Comparison of ENCODE assay signal across 1 cellular context in genomic region chr4:98260579-98261290, GRCh38.
A peak's percentile ranks its signal among the peaks of the same experiment; 100 is the strongest.
TF ChIP-seq lines count a peak whose summit lies in the region.

No MANE protein-coding gene starts in this region.

TF ChIP-seq in HepG2, 621 proteins besides CTCF, POLR2A, EP300 and RAD21 (continued from another document and continues in another):
- TF ChIP-seq PCBP1 (IDR thresholded peaks at IDR 0.05; ENCODE audit: borderline replicate concordance, low read depth, low read length) (no peak), SAP130 (CRISPR knock-in tag; IDR thresholded peaks at IDR 0.05; ENCODE audit: low read depth) (peak; percentile 75), TBP (CRISPR knock-in tag; IDR thresholded peaks at IDR 0.05) (no peak), FLYWCH1 (CRISPR knock-in tag; IDR thresholded peaks at IDR 0.05) (no peak; the same call in 1 of the 2 replicates), ZBTB25 (CRISPR knock-in tag; IDR thresholded peaks at IDR 0.05) (peak; percentile 47), GTF2F1 (IDR thresholded peaks at IDR 0.05; ENCODE audit: low read length) (no peak), ZSCAN20 (CRISPR knock-in tag; IDR thresholded peaks at IDR 0.05; ENCODE audit: borderline replicate concordance) (peak; percentile 76; the same call in 1 of the 2 replicates), ZNF7 (CRISPR knock-in tag; IDR thresholded peaks at IDR 0.05) (no peak), ZNF660 (CRISPR knock-in tag; IDR thresholded peaks at IDR 0.05; ENCODE audit: borderline replicate concordance, low read depth) (no peak), ZNF724P (CRISPR knock-in tag; IDR thresholded peaks at IDR 0.05; ENCODE audit: borderline replicate concordance) (no peak), ZNF276 (CRISPR knock-in tag; IDR thresholded peaks at IDR 0.05; ENCODE audit: low read depth) (no peak), ZFY (CRISPR knock-in tag; IDR thresholded peaks at IDR 0.05) (peak; percentile 97), MLX (CRISPR knock-in tag; IDR thresholded peaks at IDR 0.05) (no peak), ZNF629 (CRISPR knock-in tag; conservative IDR thresholded peaks at IDR 0.05) (no peak), ZNF451 (CRISPR knock-in tag; IDR thresholded peaks at IDR 0.05) (0 out of 2 replicates have a peak, but pooled peaks have one; percentile 61), DZIP1 (CRISPR knock-in tag; IDR thresholded peaks at IDR 0.05) (0 out of 2 replicates have a peak, but pooled peaks have one; percentile 41), ZSCAN22 (CRISPR knock-in tag; IDR thresholded peaks at IDR 0.05) (no peak), ZNF550 (CRISPR knock-in tag; IDR thresholded peaks at IDR 0.05; ENCODE audit: borderline replicate concordance) (peak; percentile 17; the same call in 1 of the 2 replicates), NCOA2 (CRISPR knock-in tag; IDR thresholded peaks at IDR 0.05) (no peak; the same call in 1 of the 2 replicates), ZFP90 (CRISPR knock-in tag; IDR thresholded peaks at IDR 0.05; ENCODE audit: borderline replicate concordance) (peak; percentile 89), E2F5 (CRISPR knock-in tag; conservative IDR thresholded peaks at IDR 0.05) (0 out of 2 replicates have a peak, but pooled peaks have one; percentile 16), PATZ1 (CRISPR knock-in tag; IDR thresholded peaks at IDR 0.05) (peak; percentile 91), ZNF253 (CRISPR knock-in tag; IDR thresholded peaks at IDR 0.05; ENCODE audit: borderline replicate concordance) (no peak), ZNF547 (CRISPR knock-in tag; IDR thresholded peaks at IDR 0.05) (0 out of 2 replicates have a peak, but pooled peaks have one; percentile 42), KDM6A (CRISPR knock-in tag; IDR thresholded peaks at IDR 0.05; ENCODE audit: low read depth) (no peak), NFKBIZ (CRISPR knock-in tag; IDR thresholded peaks at IDR 0.05) (no peak), CHD2 (IDR thresholded peaks at IDR 0.05; ENCODE audit: low read depth, low read length) (no peak), CENPT (CRISPR knock-in tag; IDR thresholded peaks at IDR 0.05; ENCODE audit: low read depth) (no peak; the same call in 1 of the 2 replicates), ZNF652 (CRISPR knock-in tag; IDR thresholded peaks at IDR 0.05; ENCODE audit: borderline replicate concordance, low read depth) (no peak), NFRKB (IDR thresholded peaks at IDR 0.05) (0 out of 2 replicates have a peak, but pooled peaks have one; percentile 25), FOXM1 (CRISPR knock-in tag; IDR thresholded peaks at IDR 0.05) (no peak), FOSL1 (CRISPR knock-in tag; IDR thresholded peaks at IDR 0.05; ENCODE audit: borderline replicate concordance) (no peak), NR3C1 (CRISPR knock-in tag; IDR thresholded peaks at IDR 0.05) (no peak), HMG20A (CRISPR knock-in tag; IDR thresholded peaks at IDR 0.05; ENCODE audit: borderline replicate concordance) (0 out of 2 replicates have a peak, but pooled peaks have one; percentile 5), SIX1 (CRISPR knock-in tag; IDR thresholded peaks at IDR 0.05; ENCODE audit: borderline replicate concordance) (0 out of 2 replicates have a peak, but pooled peaks have one; percentile 14), HOXA9 (CRISPR knock-in tag; IDR thresholded peaks at IDR 0.05; ENCODE audit: borderline replicate concordance) (no peak), SCMH1 (CRISPR knock-in tag; IDR thresholded peaks at IDR 0.05; ENCODE audit: borderline replicate concordance) (no peak), FOXK1 (CRISPR knock-in tag; IDR thresholded peaks at IDR 0.05; ENCODE audit: borderline replicate concordance, low read depth) (0 out of 2 replicates have a peak, but pooled peaks have one; percentile 13), RNF2 (conservative IDR thresholded peaks at IDR 0.05; ENCODE audit: low read depth) (no peak; the same call in 1 of the 2 replicates), MNT (IDR thresholded peaks at IDR 0.05) (no peak), ZNF878 (CRISPR knock-in tag; IDR thresholded peaks at IDR 0.05) (no peak; the same call in none of the 2 replicates), MEIS1 (CRISPR knock-in tag; IDR thresholded peaks at IDR 0.05; ENCODE audit: borderline replicate concordance) (no peak), NONO (IDR thresholded peaks at IDR 0.05) (no peak), NONO (CRISPR knock-in tag; conservative IDR thresholded peaks at IDR 0.05) (0 out of 2 replicates have a peak, but pooled peaks have one; percentile 26), AGO1 (IDR thresholded peaks at IDR 0.05; ENCODE audit: low read depth, low read length, poor library complexity, severe bottlenecking) (peak; percentile 41), ELF3 (CRISPR knock-in tag; IDR thresholded peaks at IDR 0.05) (peak; percentile 66; the same call in 1 of the 2 replicates), ZNF674 (CRISPR knock-in tag; IDR thresholded peaks at IDR 0.05; ENCODE audit: low read depth) (no peak), ERF (CRISPR knock-in tag; IDR thresholded peaks at IDR 0.05) (peak; percentile 60; the same call in 1 of the 2 replicates), ZNF703 (CRISPR knock-in tag; IDR thresholded peaks at IDR 0.05; ENCODE audit: borderline replicate concordance) (peak; percentile 86; the same call in 1 of the 2 replicates), MED1 (CRISPR knock-in tag; IDR thresholded peaks at IDR 0.05) (peak; percentile 53; the same call in 1 of the 2 replicates), KDM5A (IDR thresholded peaks at IDR 0.05; ENCODE audit: borderline replicate concordance, low read length) (no peak), ETS1 (CRISPR knock-in tag; IDR thresholded peaks at IDR 0.05) (no peak)
